Comparison of ENCODE assay signal across 1 cellular context in genomic region chr2:113602040-113602769, GRCh38.
TF ChIP-seq lines count a peak whose summit lies in the region.

No MANE protein-coding gene starts in this region.

TF ChIP-seq in HepG2, 621 proteins besides CTCF, POLR2A, EP300 and RAD21:
- TF ChIP-seq ZBTB33 (CRISPR knock-in tag; IDR thresholded peaks at IDR 0.05) (peak; percentile 55; the same call in 1 of the 2 replicates), HOXA3 (CRISPR knock-in tag; IDR thresholded peaks at IDR 0.05) (peak; percentile 65; the same call in 1 of the 2 replicates)
TF ChIP-seq in HepG2: peak in this region for 2; not testable (repeated sequence) for 619.
